1 cellular context compared by ENCODE assay signal in genomic region chr15:60844010-60844409, GRCh38.
TF ChIP-seq lines count a peak whose summit lies in the region.

No MANE protein-coding gene starts in this region.

TF ChIP-seq in GM23338, 12 proteins besides CTCF, POLR2A, EP300 and RAD21 (continued from another document):
- TF ChIP-seq, protein P1, sequence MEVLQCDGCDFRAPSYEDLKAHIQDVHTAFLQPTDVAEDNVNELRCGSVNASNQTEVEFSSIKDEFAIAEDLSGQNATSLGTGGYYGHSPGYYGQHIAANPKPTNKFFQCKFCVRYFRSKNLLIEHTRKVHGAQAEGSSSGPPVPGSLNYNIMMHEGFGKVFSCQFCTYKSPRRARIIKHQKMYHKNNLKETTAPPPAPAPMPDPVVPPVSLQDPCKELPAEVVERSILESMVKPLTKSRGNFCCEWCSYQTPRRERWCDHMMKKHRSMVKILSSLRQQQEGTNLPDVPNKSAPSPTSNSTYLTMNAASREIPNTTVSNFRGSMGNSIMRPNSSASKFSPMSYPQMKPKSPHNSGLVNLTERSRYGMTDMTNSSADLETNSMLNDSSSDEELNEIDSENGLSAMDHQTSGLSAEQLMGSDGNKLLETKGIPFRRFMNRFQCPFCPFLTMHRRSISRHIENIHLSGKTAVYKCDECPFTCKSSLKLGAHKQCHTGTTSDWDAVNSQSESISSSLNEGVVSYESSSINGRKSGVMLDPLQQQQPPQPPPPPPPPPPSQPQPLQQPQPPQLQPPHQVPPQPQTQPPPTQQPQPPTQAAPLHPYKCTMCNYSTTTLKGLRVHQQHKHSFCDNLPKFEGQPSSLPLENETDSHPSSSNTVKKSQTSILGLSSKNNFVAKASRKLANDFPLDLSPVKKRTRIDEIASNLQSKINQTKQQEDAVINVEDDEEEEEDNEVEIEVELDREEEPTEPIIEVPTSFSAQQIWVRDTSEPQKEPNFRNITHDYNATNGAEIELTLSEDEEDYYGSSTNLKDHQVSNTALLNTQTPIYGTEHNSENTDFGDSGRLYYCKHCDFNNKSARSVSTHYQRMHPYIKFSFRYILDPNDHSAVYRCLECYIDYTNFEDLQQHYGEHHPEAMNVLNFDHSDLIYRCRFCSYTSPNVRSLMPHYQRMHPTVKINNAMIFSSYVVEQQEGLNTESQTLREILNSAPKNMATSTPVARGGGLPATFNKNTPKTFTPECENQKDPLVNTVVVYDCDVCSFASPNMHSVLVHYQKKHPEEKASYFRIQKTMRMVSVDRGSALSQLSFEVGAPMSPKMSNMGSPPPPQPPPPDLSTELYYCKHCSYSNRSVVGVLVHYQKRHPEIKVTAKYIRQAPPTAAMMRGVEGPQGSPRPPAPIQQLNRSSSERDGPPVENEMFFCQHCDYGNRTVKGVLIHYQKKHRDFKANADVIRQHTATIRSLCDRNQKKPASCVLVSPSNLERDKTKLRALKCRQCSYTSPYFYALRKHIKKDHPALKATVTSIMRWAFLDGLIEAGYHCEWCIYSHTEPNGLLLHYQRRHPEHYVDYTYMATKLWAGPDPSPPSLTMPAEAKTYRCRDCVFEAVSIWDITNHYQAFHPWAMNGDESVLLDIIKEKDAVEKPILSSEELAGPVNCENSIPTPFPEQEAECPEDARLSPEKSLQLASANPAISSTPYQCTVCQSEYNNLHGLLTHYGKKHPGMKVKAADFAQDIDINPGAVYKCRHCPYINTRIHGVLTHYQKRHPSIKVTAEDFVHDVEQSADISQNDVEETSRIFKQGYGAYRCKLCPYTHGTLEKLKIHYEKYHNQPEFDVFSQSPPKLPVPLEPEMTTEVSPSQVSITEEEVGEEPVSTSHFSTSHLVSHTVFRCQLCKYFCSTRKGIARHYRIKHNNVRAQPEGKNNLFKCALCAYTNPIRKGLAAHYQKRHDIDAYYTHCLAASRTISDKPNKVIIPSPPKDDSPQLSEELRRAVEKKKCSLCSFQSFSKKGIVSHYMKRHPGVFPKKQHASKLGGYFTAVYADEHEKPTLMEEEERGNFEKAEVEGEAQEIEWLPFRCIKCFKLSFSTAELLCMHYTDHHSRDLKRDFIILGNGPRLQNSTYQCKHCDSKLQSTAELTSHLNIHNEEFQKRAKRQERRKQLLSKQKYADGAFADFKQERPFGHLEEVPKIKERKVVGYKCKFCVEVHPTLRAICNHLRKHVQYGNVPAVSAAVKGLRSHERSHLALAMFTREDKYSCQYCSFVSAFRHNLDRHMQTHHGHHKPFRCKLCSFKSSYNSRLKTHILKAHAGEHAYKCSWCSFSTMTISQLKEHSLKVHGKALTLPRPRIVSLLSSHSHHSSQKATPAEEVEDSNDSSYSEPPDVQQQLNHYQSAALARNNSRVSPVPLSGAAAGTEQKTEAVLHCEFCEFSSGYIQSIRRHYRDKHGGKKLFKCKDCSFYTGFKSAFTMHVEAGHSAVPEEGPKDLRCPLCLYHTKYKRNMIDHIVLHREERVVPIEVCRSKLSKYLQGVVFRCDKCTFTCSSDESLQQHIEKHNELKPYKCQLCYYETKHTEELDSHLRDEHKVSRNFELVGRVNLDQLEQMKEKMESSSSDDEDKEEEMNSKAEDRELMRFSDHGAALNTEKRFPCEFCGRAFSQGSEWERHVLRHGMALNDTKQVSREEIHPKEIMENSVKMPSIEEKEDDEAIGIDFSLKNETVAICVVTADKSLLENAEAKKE (CRISPR knock-in tag; IDR thresholded peaks at IDR 0.05): no peak
- no peak for TF ChIP-seq JUNB (IDR thresholded peaks at IDR 0.05; ENCODE audit: unreplicated experiment)
- no peak for TF ChIP-seq EZH2 (IDR thresholded peaks at IDR 0.05; ENCODE audit: low read depth, unreplicated experiment)
